Comparison of ENCODE assay signal across 1 cellular context in the genomic region with DNA sequence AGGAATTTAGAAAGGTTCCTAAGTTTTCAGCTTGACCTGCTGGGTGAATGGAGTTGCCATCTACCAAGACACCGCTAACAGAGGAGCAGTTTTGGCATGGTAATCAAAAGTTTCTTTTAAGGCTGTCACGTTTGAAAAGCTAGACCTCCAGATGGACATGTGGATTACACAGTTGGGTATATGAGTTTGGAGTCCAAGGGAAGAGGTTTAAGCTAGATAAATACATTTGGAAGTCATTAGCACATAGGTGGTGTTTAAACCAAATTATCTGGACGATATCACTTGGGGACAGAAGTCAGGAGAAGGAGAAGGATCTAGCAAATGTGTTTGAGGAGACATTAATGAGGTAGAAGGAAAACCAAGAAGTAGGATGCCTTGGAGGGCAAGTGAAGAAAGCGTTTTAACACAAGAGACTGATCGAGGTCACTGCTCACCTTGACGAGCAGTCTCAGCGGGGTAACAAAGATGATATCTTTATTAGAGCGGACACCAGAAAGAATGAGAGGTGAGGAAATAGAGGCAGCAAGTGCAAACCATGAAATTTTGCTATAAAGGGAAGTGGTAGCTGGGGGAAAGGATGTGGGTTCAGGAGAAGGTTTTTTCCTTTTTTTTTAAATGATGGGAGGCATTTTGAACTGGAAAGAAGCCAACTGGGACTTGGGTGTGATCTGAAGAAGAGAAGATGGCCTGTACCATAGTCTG.
TF ChIP-seq lines count a peak whose summit lies in the region.

No MANE protein-coding gene starts in this region.

TF ChIP-seq in H1, 55 proteins besides CTCF, POLR2A, EP300 and RAD21:
- TF ChIP-seq JUND (IDR thresholded peaks at IDR 0.05; ENCODE audit: low read length) (no peak), TAF1 (IDR thresholded peaks at IDR 0.05; ENCODE audit: low read depth, low read length) (no peak), ZNF274 (IDR thresholded peaks at IDR 0.05; ENCODE audit: borderline replicate concordance, extremely low read depth, low read length) (no peak), CHD1 (IDR thresholded peaks at IDR 0.05; ENCODE audit: low read depth, low read length) (no peak), RXRA (IDR thresholded peaks at IDR 0.05; ENCODE audit: insufficient read depth, low read depth, low read length) (no peak), RFX5 (IDR thresholded peaks at IDR 0.05; ENCODE audit: borderline replicate concordance, low read depth, low read length) (no peak), SAP30 (IDR thresholded peaks at IDR 0.05; ENCODE audit: insufficient read depth, insufficient replicate concordance, low read length) (no peak), NANOG (IDR thresholded peaks at IDR 0.05; ENCODE audit: insufficient read depth, low read depth, low read length, poor library complexity, severe bottlenecking) (no peak), BCL11A (IDR thresholded peaks at IDR 0.05; ENCODE audit: low read depth in 2 of 2, low read length in 2 of 2) (no peak), RBBP5 (IDR thresholded peaks at IDR 0.05; ENCODE audit: borderline replicate concordance, low read depth, low read length) (no peak), HDAC2 (IDR thresholded peaks at IDR 0.05; ENCODE audit: borderline replicate concordance in 1 of 2, low read depth in 2 of 2, low read length in 2 of 2) (no peak), CBX8 (IDR thresholded peaks at IDR 0.05; ENCODE audit: borderline replicate concordance, low read depth, low read length) (no peak), HDAC6 (IDR thresholded peaks at IDR 0.05; ENCODE audit: low read depth, low read length) (no peak), E2F6 (IDR thresholded peaks at IDR 0.05) (no peak), BACH1 (IDR thresholded peaks at IDR 0.05; ENCODE audit: low read length) (no peak), NRF1 (IDR thresholded peaks at IDR 0.05; ENCODE audit: low read depth, low read length) (no peak)
